In the genomic region with DNA sequence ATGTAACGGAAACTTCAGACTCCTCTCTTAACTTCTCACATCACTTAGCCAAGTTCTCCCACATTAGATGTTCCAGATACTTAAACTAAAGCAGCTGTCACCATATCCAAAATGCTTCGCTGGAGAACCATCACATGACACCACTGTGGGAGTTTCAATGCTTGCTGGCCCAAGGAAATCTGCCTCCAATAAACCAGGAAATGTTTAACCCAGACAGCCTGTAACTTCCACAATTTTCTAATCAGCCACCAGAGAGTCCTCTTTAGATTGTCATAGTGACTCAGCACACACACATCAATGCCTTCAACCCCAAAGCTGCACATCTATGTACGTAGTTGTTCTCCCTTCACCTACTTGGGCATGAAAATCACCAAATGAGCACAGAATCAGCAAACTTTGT, we compare ENCODE assay signal across 2 cellular contexts.
TF ChIP-seq lines count a peak whose summit lies in the region.

No MANE protein-coding gene starts in this region.

TF ChIP-seq in HepG2, 621 proteins besides CTCF, POLR2A, EP300 and RAD21 (continued from another document):
- TF ChIP-seq, protein P1, sequence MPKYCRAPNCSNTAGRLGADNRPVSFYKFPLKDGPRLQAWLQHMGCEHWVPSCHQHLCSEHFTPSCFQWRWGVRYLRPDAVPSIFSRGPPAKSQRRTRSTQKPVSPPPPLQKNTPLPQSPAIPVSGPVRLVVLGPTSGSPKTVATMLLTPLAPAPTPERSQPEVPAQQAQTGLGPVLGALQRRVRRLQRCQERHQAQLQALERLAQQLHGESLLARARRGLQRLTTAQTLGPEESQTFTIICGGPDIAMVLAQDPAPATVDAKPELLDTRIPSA (CRISPR knock-in tag; IDR thresholded peaks at IDR 0.05; ENCODE audit: borderline replicate concordance): no peak
- TF ChIP-seq, protein P2, sequence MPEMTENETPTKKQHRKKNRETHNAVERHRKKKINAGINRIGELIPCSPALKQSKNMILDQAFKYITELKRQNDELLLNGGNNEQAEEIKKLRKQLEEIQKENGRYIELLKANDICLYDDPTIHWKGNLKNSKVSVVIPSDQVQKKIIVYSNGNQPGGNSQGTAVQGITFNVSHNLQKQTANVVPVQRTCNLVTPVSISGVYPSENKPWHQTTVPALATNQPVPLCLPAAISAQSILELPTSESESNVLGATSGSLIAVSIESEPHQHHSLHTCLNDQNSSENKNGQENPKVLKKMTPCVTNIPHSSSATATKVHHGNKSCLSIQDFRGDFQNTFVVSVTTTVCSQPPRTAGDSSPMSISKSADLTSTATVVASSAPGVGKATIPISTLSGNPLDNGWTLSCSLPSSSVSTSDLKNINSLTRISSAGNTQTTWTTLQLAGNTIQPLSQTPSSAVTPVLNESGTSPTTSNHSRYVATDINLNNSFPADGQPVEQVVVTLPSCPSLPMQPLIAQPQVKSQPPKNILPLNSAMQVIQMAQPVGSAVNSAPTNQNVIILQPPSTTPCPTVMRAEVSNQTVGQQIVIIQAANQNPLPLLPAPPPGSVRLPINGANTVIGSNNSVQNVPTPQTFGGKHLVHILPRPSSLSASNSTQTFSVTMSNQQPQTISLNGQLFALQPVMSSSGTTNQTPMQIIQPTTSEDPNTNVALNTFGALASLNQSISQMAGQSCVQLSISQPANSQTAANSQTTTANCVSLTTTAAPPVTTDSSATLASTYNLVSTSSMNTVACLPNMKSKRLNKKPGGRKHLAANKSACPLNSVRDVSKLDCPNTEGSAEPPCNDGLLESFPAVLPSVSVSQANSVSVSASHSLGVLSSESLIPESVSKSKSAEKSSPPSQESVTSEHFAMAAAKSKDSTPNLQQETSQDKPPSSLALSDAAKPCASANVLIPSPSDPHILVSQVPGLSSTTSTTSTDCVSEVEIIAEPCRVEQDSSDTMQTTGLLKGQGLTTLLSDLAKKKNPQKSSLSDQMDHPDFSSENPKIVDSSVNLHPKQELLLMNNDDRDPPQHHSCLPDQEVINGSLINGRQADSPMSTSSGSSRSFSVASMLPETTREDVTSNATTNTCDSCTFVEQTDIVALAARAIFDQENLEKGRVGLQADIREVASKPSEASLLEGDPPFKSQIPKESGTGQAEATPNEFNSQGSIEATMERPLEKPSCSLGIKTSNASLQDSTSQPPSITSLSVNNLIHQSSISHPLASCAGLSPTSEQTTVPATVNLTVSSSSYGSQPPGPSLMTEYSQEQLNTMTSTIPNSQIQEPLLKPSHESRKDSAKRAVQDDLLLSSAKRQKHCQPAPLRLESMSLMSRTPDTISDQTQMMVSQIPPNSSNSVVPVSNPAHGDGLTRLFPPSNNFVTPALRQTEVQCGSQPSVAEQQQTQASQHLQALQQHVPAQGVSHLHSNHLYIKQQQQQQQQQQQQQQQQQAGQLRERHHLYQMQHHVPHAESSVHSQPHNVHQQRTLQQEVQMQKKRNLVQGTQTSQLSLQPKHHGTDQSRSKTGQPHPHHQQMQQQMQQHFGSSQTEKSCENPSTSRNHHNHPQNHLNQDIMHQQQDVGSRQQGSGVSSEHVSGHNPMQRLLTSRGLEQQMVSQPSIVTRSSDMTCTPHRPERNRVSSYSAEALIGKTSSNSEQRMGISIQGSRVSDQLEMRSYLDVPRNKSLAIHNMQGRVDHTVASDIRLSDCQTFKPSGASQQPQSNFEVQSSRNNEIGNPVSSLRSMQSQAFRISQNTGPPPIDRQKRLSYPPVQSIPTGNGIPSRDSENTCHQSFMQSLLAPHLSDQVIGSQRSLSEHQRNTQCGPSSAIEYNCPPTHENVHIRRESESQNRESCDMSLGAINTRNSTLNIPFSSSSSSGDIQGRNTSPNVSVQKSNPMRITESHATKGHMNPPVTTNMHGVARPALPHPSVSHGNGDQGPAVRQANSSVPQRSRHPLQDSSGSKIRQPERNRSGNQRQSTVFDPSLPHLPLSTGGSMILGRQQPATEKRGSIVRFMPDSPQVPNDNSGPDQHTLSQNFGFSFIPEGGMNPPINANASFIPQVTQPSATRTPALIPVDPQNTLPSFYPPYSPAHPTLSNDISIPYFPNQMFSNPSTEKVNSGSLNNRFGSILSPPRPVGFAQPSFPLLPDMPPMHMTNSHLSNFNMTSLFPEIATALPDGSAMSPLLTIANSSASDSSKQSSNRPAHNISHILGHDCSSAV (CRISPR knock-in tag; IDR thresholded peaks at IDR 0.05; ENCODE audit: borderline replicate concordance): no peak
- TF ChIP-seq ZNF543 (CRISPR knock-in tag; IDR thresholded peaks at IDR 0.05) (no peak), TAF1 (CRISPR knock-in tag; IDR thresholded peaks at IDR 0.05) (no peak), YEATS4 (CRISPR knock-in tag; IDR thresholded peaks at IDR 0.05; ENCODE audit: borderline replicate concordance) (no peak), ZNF572 (CRISPR knock-in tag; IDR thresholded peaks at IDR 0.05) (no peak), KLF12 (CRISPR knock-in tag; IDR thresholded peaks at IDR 0.05; ENCODE audit: borderline replicate concordance) (no peak), ZNF747 (CRISPR knock-in tag; IDR thresholded peaks at IDR 0.05; ENCODE audit: borderline replicate concordance) (no peak), ZNF501 (CRISPR knock-in tag; IDR thresholded peaks at IDR 0.05) (no peak), RFXAP (CRISPR knock-in tag; IDR thresholded peaks at IDR 0.05; ENCODE audit: borderline replicate concordance) (no peak), ZBTB42 (CRISPR knock-in tag; IDR thresholded peaks at IDR 0.05) (no peak), ZFP36L2 (CRISPR knock-in tag; IDR thresholded peaks at IDR 0.05) (no peak), ZNF567 (CRISPR knock-in tag; IDR thresholded peaks at IDR 0.05; ENCODE audit: borderline replicate concordance) (no peak), JUND (CRISPR knock-in tag; IDR thresholded peaks at IDR 0.05) (no peak)

TF ChIP-seq in GM12878, 131 proteins besides CTCF, POLR2A, EP300 and RAD21 (continued from another document):
- TF ChIP-seq IKZF2 (IDR thresholded peaks at IDR 0.05): no peak
- no peak for TF ChIP-seq MXI1 (IDR thresholded peaks at IDR 0.05; ENCODE audit: low read depth, low read length)
- no peak for TF ChIP-seq POLR2AphosphoS5 (IDR thresholded peaks at IDR 0.05; ENCODE audit: low read length)
- TF ChIP-seq HDGF (IDR thresholded peaks at IDR 0.05): no peak
- no peak for TF ChIP-seq BMI1 (IDR thresholded peaks at IDR 0.05; ENCODE audit: borderline replicate concordance)
- TF ChIP-seq, protein P3, sequence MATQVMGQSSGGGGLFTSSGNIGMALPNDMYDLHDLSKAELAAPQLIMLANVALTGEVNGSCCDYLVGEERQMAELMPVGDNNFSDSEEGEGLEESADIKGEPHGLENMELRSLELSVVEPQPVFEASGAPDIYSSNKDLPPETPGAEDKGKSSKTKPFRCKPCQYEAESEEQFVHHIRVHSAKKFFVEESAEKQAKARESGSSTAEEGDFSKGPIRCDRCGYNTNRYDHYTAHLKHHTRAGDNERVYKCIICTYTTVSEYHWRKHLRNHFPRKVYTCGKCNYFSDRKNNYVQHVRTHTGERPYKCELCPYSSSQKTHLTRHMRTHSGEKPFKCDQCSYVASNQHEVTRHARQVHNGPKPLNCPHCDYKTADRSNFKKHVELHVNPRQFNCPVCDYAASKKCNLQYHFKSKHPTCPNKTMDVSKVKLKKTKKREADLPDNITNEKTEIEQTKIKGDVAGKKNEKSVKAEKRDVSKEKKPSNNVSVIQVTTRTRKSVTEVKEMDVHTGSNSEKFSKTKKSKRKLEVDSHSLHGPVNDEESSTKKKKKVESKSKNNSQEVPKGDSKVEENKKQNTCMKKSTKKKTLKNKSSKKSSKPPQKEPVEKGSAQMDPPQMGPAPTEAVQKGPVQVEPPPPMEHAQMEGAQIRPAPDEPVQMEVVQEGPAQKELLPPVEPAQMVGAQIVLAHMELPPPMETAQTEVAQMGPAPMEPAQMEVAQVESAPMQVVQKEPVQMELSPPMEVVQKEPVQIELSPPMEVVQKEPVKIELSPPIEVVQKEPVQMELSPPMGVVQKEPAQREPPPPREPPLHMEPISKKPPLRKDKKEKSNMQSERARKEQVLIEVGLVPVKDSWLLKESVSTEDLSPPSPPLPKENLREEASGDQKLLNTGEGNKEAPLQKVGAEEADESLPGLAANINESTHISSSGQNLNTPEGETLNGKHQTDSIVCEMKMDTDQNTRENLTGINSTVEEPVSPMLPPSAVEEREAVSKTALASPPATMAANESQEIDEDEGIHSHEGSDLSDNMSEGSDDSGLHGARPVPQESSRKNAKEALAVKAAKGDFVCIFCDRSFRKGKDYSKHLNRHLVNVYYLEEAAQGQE (IDR thresholded peaks at IDR 0.05; ENCODE audit: low read depth, low read length): no peak
- TF ChIP-seq RAD51 (IDR thresholded peaks at IDR 0.05): no peak
